In genomic region chr7:27804139-27804538, GRCh38 we compare ENCODE assay signal across 1 cellular context.
TF ChIP-seq lines count a peak whose summit lies in the region.

No MANE protein-coding gene starts in this region.

TF ChIP-seq in HepG2, 621 proteins besides CTCF, POLR2A, EP300 and RAD21 (continued from another document):
- TF ChIP-seq ZNF574 (CRISPR knock-in tag; IDR thresholded peaks at IDR 0.05) = no peak
